Comparison of ENCODE assay signal across 35 cellular contexts in the genomic region with DNA sequence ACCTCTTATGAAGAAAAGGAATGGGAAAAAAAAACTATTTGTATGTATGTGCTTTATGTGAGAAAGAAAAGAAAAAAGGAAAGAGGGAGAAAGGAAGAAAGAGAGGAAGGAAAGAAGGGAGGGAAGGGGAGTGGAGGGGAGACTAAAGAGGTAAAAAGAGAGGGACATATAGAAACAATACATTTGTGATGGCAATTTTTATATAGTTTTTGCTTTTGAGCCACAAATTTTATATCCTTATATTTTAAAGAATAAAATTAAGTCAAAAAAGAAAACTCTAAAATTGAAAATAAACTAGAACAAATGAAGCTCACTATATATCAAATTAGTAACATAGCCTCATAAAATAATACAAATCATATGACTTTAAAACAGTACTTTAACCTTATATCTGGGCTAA.
"Had no signal": no experiment of that assay in that cellular context is flagged by ENCODE, and none has a peak within 500 bp of the region (broad histone marks: within the 10 kb centered on the region; RNA-seq: fewer than 3 reads in every experiment).

No MANE protein-coding gene starts in this region.

- H3K27me3 Mint-ChIP-seq: activated CD4-positive, alpha-beta T cell treated with anti-CD3 and anti-CD28 coated beads for 36 hours; activated naive CD8-positive, alpha-beta T cell treated with anti-CD3 and anti-CD28 coated beads for 36 hours had no signal

- ATAC-seq: activated CD4-positive, alpha-beta T cell treated with anti-CD3 and anti-CD28 coated beads for 36 hours; activated CD8-positive, alpha-beta memory T cell treated with anti-CD3 and anti-CD28 coated beads, Interleukin-2, amount 10 ng/mL, durations not matched to agents 7 days and 5 days; activated CD8-positive, alpha-beta T cell treated with anti-CD3 and anti-CD28 coated beads, Interleukin-2, amount 10 ng/mL, durations not matched to agents 7 days and 5 days; activated naive CD4-positive, alpha-beta T cell treated with anti-CD3 and anti-CD28 coated beads, Interleukin-2, amount 50 U/mL, for 72 hours; activated T-cell treated with anti-CD3 and anti-CD28 coated beads, Interleukin-2, amount 50 U/mL, for 4 hours; body of pancreas had no signal

- H3K27me3 ChIP-seq: adrenal gland, body of pancreas, brain microvascular endothelial cell, breast epithelium had no signal

- FAIRE-seq: astrocyte, colon, TTC549 had no signal

- H3K4me1 ChIP-seq: adrenal gland, body of pancreas, breast epithelium had no signal

- H3K36me3 ChIP-seq: adrenal gland, brain microvascular endothelial cell, breast epithelium had no signal

- H3K27ac ChIP-seq: adrenal gland, body of pancreas, brain microvascular endothelial cell, breast epithelium, VCaP had no signal

- DNase-seq: activated B cell treated with CpG ODN at 0.5 μM for 24 hours; activated CD4-positive, alpha-beta memory T cell treated with anti-CD3 and anti-CD28 coated beads, Interleukin-2, amount 10 ng/mL, durations not matched to agents 7 days and 5 days; activated CD4-positive, alpha-beta T cell treated with anti-CD3 and anti-CD28 coated beads for 1 hour; activated CD4-positive, alpha-beta T cell treated with anti-CD3 and anti-CD28 coated beads for 36 hours; activated CD4-positive, alpha-beta T cell treated with anti-CD3 and anti-CD28 coated beads for 48 hours; activated CD4-positive, alpha-beta T cell treated with anti-CD3 and anti-CD28 coated beads, Interleukin-2, amount 10 ng/mL, durations not matched to agents 7 days and 5 days; activated CD4-positive, alpha-beta T cell treated with anti-CD3 and anti-CD28 coated beads, Interleukin-2, amount 50 U/mL, for 48 hours; activated CD8-positive, alpha-beta memory T cell treated with anti-CD3 and anti-CD28 coated beads for 24 hours; activated CD8-positive, alpha-beta memory T cell treated with anti-CD3 and anti-CD28 coated beads, Interleukin-2, amount 10 ng/mL, durations not matched to agents 7 days and 5 days; activated CD8-positive, alpha-beta memory T cell treated with anti-CD3 and anti-CD28 coated beads, Interleukin-2, amount 50 U/mL, for 48 hours; activated CD8-positive, alpha-beta T cell treated with anti-CD3 and anti-CD28 coated beads, Interleukin-2, amount 10 ng/mL, durations not matched to agents 7 days and 5 days; activated effector memory CD4-positive, alpha-beta T cell treated with Interleukin-2 at 50 U/mL for 16 hours; activated gamma-delta T cell; activated naive CD4-positive, alpha-beta T cell treated with anti-CD3 and anti-CD28 coated beads, Interleukin-2, amount 50 U/mL, for 16 hours; activated naive CD4-positive, alpha-beta T cell treated with Interleukin-2 at 50 U/mL for 16 hours; activated naive CD8-positive, alpha-beta T cell treated with anti-CD3 and anti-CD28 coated beads for 36 hours; activated T-cell treated with anti-CD3 and anti-CD28 coated beads, Interleukin-2, amount 50 U/mL, for 4 hours; adrenal gland; amniotic stem cell; aorta; body of pancreas; brain microvascular endothelial cell; central memory CD4-positive, alpha-beta T cell; T-helper 1 cell; T-helper 2 cell; T-helper 9 cell had no signal

- H3K4me3 ChIP-seq: adrenal gland, body of pancreas, breast epithelium had no signal

- H3K9me3 Mint-ChIP-seq: activated B cell treated with CpG ODN at 0.5 μM for 24 hours; activated CD4-positive, alpha-beta memory T cell treated with anti-CD3 and anti-CD28 coated beads, Interleukin-2, amount 10 ng/mL, durations not matched to agents 7 days and 5 days; activated CD4-positive, alpha-beta T cell treated with anti-CD3 and anti-CD28 coated beads, Interleukin-2, amount 10 ng/mL, durations not matched to agents 7 days and 5 days; activated T-cell treated with anti-CD3 and anti-CD28 coated beads, Interleukin-2, amount 50 U/mL, for 4 hours; T-helper 1 cell treated with Interleukin-12 subunit alpha and Interleukin-12 subunit beta and Interleukin-4 antibody, amounts not matched to agents 30 μg/mL and 1 μg/mL, for 36 hours; T-helper 2 cell treated with Interferon-gamma antibody and Interleukin-4, amounts not matched to agents 5 μg/mL and 100 μg/mL, for 36 hours had no signal

- H3K9me3 ChIP-seq: adrenal gland, body of pancreas, breast epithelium had no signal

- H3K27ac Mint-ChIP-seq: activated B cell treated with CpG ODN at 0.5 μM for 24 hours; activated CD4-positive, alpha-beta memory T cell treated with anti-CD3 and anti-CD28 coated beads, Interleukin-2, amount 10 ng/mL, durations not matched to agents 7 days and 5 days; activated CD4-positive, alpha-beta T cell treated with anti-CD3 and anti-CD28 coated beads for 36 hours; activated CD4-positive, alpha-beta T cell treated with anti-CD3 and anti-CD28 coated beads, Interleukin-2, amount 10 ng/mL, durations not matched to agents 7 days and 5 days; activated CD8-positive, alpha-beta memory T cell treated with anti-CD3 and anti-CD28 coated beads, Interleukin-2, amount 10 ng/mL, durations not matched to agents 7 days and 5 days; activated CD8-positive, alpha-beta T cell treated with anti-CD3 and anti-CD28 coated beads, Interleukin-2, amount 10 ng/mL, durations not matched to agents 7 days and 5 days; activated naive CD4-positive, alpha-beta T cell treated with anti-CD3 and anti-CD28 coated beads, Interleukin-2, amount 50 U/mL, for 72 hours; activated naive CD8-positive, alpha-beta T cell treated with anti-CD3 and anti-CD28 coated beads for 36 hours; activated T-helper 2 cell treated with anti-CD3 and anti-CD28 coated beads, Interferon-gamma antibody, Interleukin-2, Interleukin-4, amounts not matched to agents 10 μg/mL and 5 μg/mL and 100 μg/mL, durations not matched to agents 14 hours and 24 hours and 36 hours; T-helper 1 cell treated with Interleukin-12 subunit alpha and Interleukin-12 subunit beta and Interleukin-4 antibody, amounts not matched to agents 30 μg/mL and 1 μg/mL, for 36 hours; T-helper 2 cell treated with Interferon-gamma antibody and Interleukin-4, amounts not matched to agents 5 μg/mL and 100 μg/mL, for 36 hours had no signal

- H3K4me1 Mint-ChIP-seq: activated B cell treated with CpG ODN at 0.5 μM for 24 hours; activated CD4-positive, alpha-beta memory T cell treated with anti-CD3 and anti-CD28 coated beads, Interleukin-2, amount 10 ng/mL, durations not matched to agents 7 days and 5 days; activated CD4-positive, alpha-beta T cell treated with anti-CD3 and anti-CD28 coated beads, Interleukin-2, amount 10 ng/mL, durations not matched to agents 7 days and 5 days; activated CD8-positive, alpha-beta memory T cell treated with anti-CD3 and anti-CD28 coated beads, Interleukin-2, amount 10 ng/mL, durations not matched to agents 7 days and 5 days had no signal

- H3K4me3 Mint-ChIP-seq: activated B cell treated with CpG ODN at 0.5 μM for 24 hours; activated CD4-positive, alpha-beta memory T cell treated with anti-CD3 and anti-CD28 coated beads, Interleukin-2, amount 10 ng/mL, durations not matched to agents 7 days and 5 days; activated CD4-positive, alpha-beta T cell treated with anti-CD3 and anti-CD28 coated beads for 36 hours; activated CD4-positive, alpha-beta T cell treated with anti-CD3 and anti-CD28 coated beads, Interleukin-2, amount 10 ng/mL, durations not matched to agents 7 days and 5 days; activated CD8-positive, alpha-beta memory T cell treated with anti-CD3 and anti-CD28 coated beads, Interleukin-2, amount 10 ng/mL, durations not matched to agents 7 days and 5 days; activated CD8-positive, alpha-beta T cell treated with anti-CD3 and anti-CD28 coated beads, Interleukin-2, amount 10 ng/mL, durations not matched to agents 7 days and 5 days; activated naive CD8-positive, alpha-beta T cell treated with anti-CD3 and anti-CD28 coated beads for 36 hours; activated T-cell treated with anti-CD3 and anti-CD28 coated beads, Interleukin-2, amount 50 U/mL, for 4 hours; T-helper 1 cell treated with Interleukin-12 subunit alpha and Interleukin-12 subunit beta and Interleukin-4 antibody, amounts not matched to agents 30 μg/mL and 1 μg/mL, for 36 hours; T-helper 2 cell treated with Interferon-gamma antibody and Interleukin-4, amounts not matched to agents 5 μg/mL and 100 μg/mL, for 36 hours had no signal
